Comparison of ENCODE assay signal across 24 cellular contexts in genomic region chr12:102249073-102249854, GRCh38.
DNase-seq lines count a peak whose midpoint lies in the region; TF ChIP-seq lines count a peak whose summit lies in the region.
"Had no signal": no experiment of that assay in that cellular context is flagged by ENCODE, and none has a peak within 500 bp of the region (broad histone marks: within the 10 kb centered on the region; RNA-seq: fewer than 3 reads in every experiment).

No MANE protein-coding gene starts in this region.

- H3K4me3 Mint-ChIP-seq in nephron progenitor cell = no peak overlapping the region
- H3K4me3 Mint-ChIP-seq in T-helper 2 cell treated with Interferon-gamma antibody and Interleukin-4, amounts not matched to agents 5 μg/mL and 100 μg/mL, for 36 hours = no peak overlapping the region
- H3K4me3 Mint-ChIP-seq: activated naive CD8-positive, alpha-beta T cell; endodermal cell; HFFc6; naive thymus-derived CD8-positive, alpha-beta T cell; stimulated activated effector memory CD8-positive, alpha-beta T cell treated with anti-CD3 and anti-CD28 coated beads, Interleukin-12 subunit alpha, Interleukin-12 subunit beta, amount 100 ng/mL, for 72 hours had no signal

- TF ChIP-seq CTCF in nephron progenitor cell (IDR thresholded peaks at IDR 0.05) = no peak
- no peak for TF ChIP-seq CTCF in RWPE1 (conservative IDR thresholded peaks at IDR 0.05; ENCODE audit: low read depth)

- H3K9me3 Mint-ChIP-seq in nephron progenitor cell = peaks cover 23% of the 10 kb centered on the region
- H3K9me3 Mint-ChIP-seq in T-helper 2 cell treated with Interferon-gamma antibody and Interleukin-4, amounts not matched to agents 5 μg/mL and 100 μg/mL, for 36 hours = peaks cover 2% of the 10 kb centered on the region
- H3K9me3 Mint-ChIP-seq: HFFc6 had no signal

- POLR2A ChIA-PET in RWPE1 (lab: Yijun Ruan, JAX; ENCODE audit: low non-redundant PET) = no interaction called here

- H3K27me3 Mint-ChIP-seq in nephron progenitor cell (ENCODE audit: low read depth, poor library complexity) = peaks cover 3% of the 10 kb centered on the region
- H3K27me3 Mint-ChIP-seq in T-helper 2 cell treated with Interferon-gamma antibody and Interleukin-4, amounts not matched to agents 5 μg/mL and 100 μg/mL, for 36 hours (ENCODE audit: low read depth) = peaks cover 7% of the 10 kb centered on the region

- no peaks in the 10 kb centered on the region for H3K36me3 Mint-ChIP-seq in nephron progenitor cell (ENCODE audit: low read depth)
- no peaks in the 10 kb centered on the region for H3K36me3 Mint-ChIP-seq in T-helper 2 cell treated with Interferon-gamma antibody and Interleukin-4, amounts not matched to agents 5 μg/mL and 100 μg/mL, for 36 hours (ENCODE audit: low read depth)
- H3K36me3 Mint-ChIP-seq: activated naive CD8-positive, alpha-beta T cell; stimulated activated effector memory CD8-positive, alpha-beta T cell treated with anti-CD3 and anti-CD28 coated beads, Interleukin-12 subunit alpha, Interleukin-12 subunit beta, amount 100 ng/mL, for 72 hours had no signal

- H3K27ac ChIP-seq in epithelial cell of prostate (no peak overlapping the region), RWPE1 (no peak overlapping the region)
- H3K27ac ChIP-seq: body of pancreas, ovary had no signal

- CTCF ChIA-PET in RWPE1 (lab: Yijun Ruan, JAX) = interaction anchor here (0.7 kb wide), 1 partner anchor 291 kb away, joined by 5 read pairs; no protein-coding TSS in a partner anchor

- H3K4me1 Mint-ChIP-seq in nephron progenitor cell = no peaks in the 10 kb centered on the region
- no peaks in the 10 kb centered on the region for H3K4me1 Mint-ChIP-seq in T-helper 2 cell treated with Interferon-gamma antibody and Interleukin-4, amounts not matched to agents 5 μg/mL and 100 μg/mL, for 36 hours (ENCODE audit: low read depth)
- H3K4me1 Mint-ChIP-seq: endodermal cell; naive thymus-derived CD8-positive, alpha-beta T cell; stimulated activated effector memory CD8-positive, alpha-beta T cell treated with anti-CD3 and anti-CD28 coated beads, Interleukin-12 subunit alpha, Interleukin-12 subunit beta, amount 100 ng/mL, for 72 hours had no signal

- DNase-seq in NCI-H2107 treated with DMSO at 0.1 percent for 48 hours (lab: John Stamatoyannopoulos, UW; ENCODE audit: unreplicated experiment) = peak; percentile 16
- no peak for DNase-seq in NCI-H2107 (lab: John Stamatoyannopoulos, UW)
- DNase-seq in NCI-H2171 treated with DMSO at 0.1 percent for 48 hours (lab: John Stamatoyannopoulos, UW) = peak; percentile 78
- peak; percentile 8 for DNase-seq in epithelial cell of prostate (ENCODE audit: low read depth, low spot score)
- DNase-seq in nephron progenitor cell = no peak
- DNase-seq in RWPE1 (ENCODE audit: low spot score) = no peak
- DNase-seq in stimulated activated naive CD4-positive, alpha-beta T cell treated with Interleukin-2 at 50 U/mL for 16 hours (lab: John Stamatoyannopoulos, UW) = no peak
- no peak for DNase-seq in T-helper 2 cell treated with Interferon-gamma antibody and Interleukin-4, amounts not matched to agents 5 μg/mL and 100 μg/mL, for 36 hours (ENCODE audit: low spot score)
- DNase-seq: activated CD4-positive, alpha-beta T cell treated with anti-CD3 and anti-CD28 coated beads for 1 hour; body of pancreas; COR-L47; endodermal cell; foreskin melanocyte; HFFc6; mesenchymal stem cell; MG63; naive thymus-derived CD8-positive, alpha-beta T cell; NCI-H146; NCI-H446; ovary; SW 1271; uterus had no signal

- peak overlapping the region; percentile 68 for H3K27ac Mint-ChIP-seq in nephron progenitor cell
- no peak overlapping the region for H3K27ac Mint-ChIP-seq in T-helper 2 cell treated with Interferon-gamma antibody and Interleukin-4, amounts not matched to agents 5 μg/mL and 100 μg/mL, for 36 hours
- H3K27ac Mint-ChIP-seq: activated naive CD8-positive, alpha-beta T cell; endodermal cell; HFFc6; naive thymus-derived CD8-positive, alpha-beta T cell; stimulated activated effector memory CD8-positive, alpha-beta T cell treated with anti-CD3 and anti-CD28 coated beads, Interleukin-12 subunit alpha, Interleukin-12 subunit beta, amount 100 ng/mL, for 72 hours had no signal

Comparison
In these comparisons a context has a peak if more than half of its experiments do, and no peak if none do; other contexts are left out.
1. DNase-seq: peak in NCI-H2107 treated with DMSO at 0.1 percent for 48 hours (single experiment), NCI-H2171 treated with DMSO at 0.1 percent for 48 hours (single experiment) and epithelial cell of prostate (single experiment); none in NCI-H2107 (single experiment), nephron progenitor cell (single experiment), RWPE1 (single experiment), stimulated activated naive CD4-positive, alpha-beta T cell treated with Interleukin-2 at 50 U/mL for 16 hours (single experiment) and T-helper 2 cell treated with Interferon-gamma antibody and Interleukin-4, amounts not matched to agents 5 μg/mL and 100 μg/mL, for 36 hours (single experiment).